11 cellular contexts compared by ENCODE assay signal in the genomic region with DNA sequence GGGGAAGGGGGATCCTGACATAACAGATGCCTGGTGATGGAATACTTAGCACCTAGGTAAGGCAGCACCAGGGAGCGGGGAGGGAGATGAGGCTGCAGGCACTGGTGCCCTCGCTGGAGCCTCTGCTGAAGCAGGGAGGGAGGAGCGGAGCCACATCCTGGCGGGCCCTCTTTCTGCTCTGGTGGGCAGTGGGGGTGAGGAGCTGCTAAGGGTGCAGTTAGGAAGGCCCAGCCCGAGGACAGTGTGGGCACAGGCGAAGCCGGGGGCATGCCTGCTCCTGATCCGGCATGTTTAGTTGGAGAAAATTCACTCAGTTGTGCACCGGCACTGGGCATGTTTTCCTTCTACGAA.
"Had no signal": no experiment of that assay in that cellular context is flagged by ENCODE, and none has a peak within 500 bp of the region (broad histone marks: within the 10 kb centered on the region; RNA-seq: fewer than 3 reads in every experiment).

No MANE protein-coding gene starts in this region.

- ATAC-seq: activated CD4-positive, CD25-positive, alpha-beta regulatory T cell treated with anti-CD3 and anti-CD28 coated beads, Interleukin-2, amount 50 U/mL, for 24 hours had no signal

- H3K4me1 ChIP-seq: colonic mucosa, uterus had no signal

- H3K27me3 ChIP-seq: colonic mucosa, ovary, uterus had no signal

- H3K36me3 ChIP-seq: colonic mucosa, ovary, uterus had no signal

- H3K4me1 Mint-ChIP-seq: nephron progenitor cell had no signal

- DNase-seq: activated naive CD4-positive, alpha-beta T cell treated with anti-CD3 and anti-CD28 coated beads for 36 hours; colonic mucosa; hippocampal formation; ovary; stimulated activated CD4-positive, alpha-beta T cell treated with anti-CD3 and anti-CD28 coated beads, Interleukin-12 subunit alpha, Interleukin-12 subunit beta, amount 100 ng/mL, for 4 hours; stimulated activated CD4-positive, alpha-beta T cell treated with anti-CD3 and anti-CD28 coated beads, Interleukin-2, amount 100 ng/mL, for 24 hours; uterus had no signal

- H3K4me3 Mint-ChIP-seq: activated naive CD4-positive, alpha-beta T cell treated with anti-CD3 and anti-CD28 coated beads for 36 hours; nephron progenitor cell had no signal

- H3K9me3 Mint-ChIP-seq: activated naive CD4-positive, alpha-beta T cell treated with anti-CD3 and anti-CD28 coated beads for 36 hours; activated T-helper 2 cell treated with anti-CD3 and anti-CD28 coated beads, Interferon-gamma antibody, Interleukin-2, Interleukin-4, amounts not matched to agents 10 μg/mL and 5 μg/mL and 100 μg/mL, durations not matched to agents 14 hours and 24 hours and 36 hours; nephron progenitor cell had no signal

- H3K27ac ChIP-seq: colonic mucosa, ovary, uterus had no signal

- FAIRE-seq: astrocyte had no signal

- H3K4me3 ChIP-seq: colonic mucosa, ovary, uterus had no signal

- H3K9me3 ChIP-seq: colonic mucosa, ovary, uterus had no signal

- H3K27ac Mint-ChIP-seq: activated naive CD4-positive, alpha-beta T cell treated with anti-CD3 and anti-CD28 coated beads for 36 hours; activated T-helper 2 cell treated with anti-CD3 and anti-CD28 coated beads, Interferon-gamma antibody, Interleukin-2, Interleukin-4, amounts not matched to agents 10 μg/mL and 5 μg/mL and 100 μg/mL, durations not matched to agents 14 hours and 24 hours and 36 hours; nephron progenitor cell had no signal
